ENCODE assay signal across 10 cellular contexts in genomic region chr3:186772281-186772885, GRCh38. TPM values are rescaled to one million over a fixed set of nuclear protein-coding genes. Genes with fewer than 3 reads are reported as not detected.
DNase-seq lines count a peak whose midpoint lies in the region; ATAC-seq and TF ChIP-seq lines count a peak whose summit lies in the region.
"Had no signal": no experiment of that assay in that cellular context is flagged by ENCODE, and none has a peak within 500 bp of the region (broad histone marks: within the 10 kb centered on the region; RNA-seq: fewer than 3 reads in every experiment).

No MANE protein-coding gene starts in this region.

- TF ChIP-seq CTCF in left lung (IDR thresholded peaks at IDR 0.05) (no peak), testis (IDR thresholded peaks at IDR 0.05) (no peak), omental fat pad (IDR thresholded peaks at IDR 0.05) (no peak)

- H3K27ac ChIP-seq in left lung (peak overlapping the region; percentile 26 to 71), testis (peak overlapping the region; percentile 2 to 71)
- H3K27ac ChIP-seq: cardiac muscle cell had no signal

- no peaks in the 10 kb centered on the region for H3K36me3 ChIP-seq in left lung
- H3K36me3 ChIP-seq in testis (ENCODE audit: low read depth, missing control alignments): no peaks in the 10 kb centered on the region
- H3K36me3 ChIP-seq: cardiac muscle cell had no signal

- peak; percentile 20 for DNase-seq in stimulated activated CD4-positive, alpha-beta T cell treated with anti-CD3 and anti-CD28 coated beads, Interleukin-12 subunit alpha, Interleukin-12 subunit beta, amount 100 ng/mL, for 4 hours
- no peak for DNase-seq in stimulated activated CD4-positive, alpha-beta T cell treated with anti-CD3 and anti-CD28 coated beads, Interleukin-4, amount 100 ng/mL, for 24 hours
- peak; percentile 25 for DNase-seq in activated naive CD8-positive, alpha-beta T cell treated with anti-CD3 and anti-CD28 coated beads for 36 hours
- no peak for DNase-seq in left lung
- DNase-seq in testis: no peak
- DNase-seq in omental fat pad (ENCODE audit: low spot score): no peak
- no peak for DNase-seq in NCI-H2081 treated with DMSO at 0.1 percent for 48 hours (lab: John Stamatoyannopoulos, UW)

- H3K9me3 ChIP-seq in left lung (no peaks in the 10 kb centered on the region), testis (no peaks in the 10 kb centered on the region)

- peaks cover 0 to 16% of the 10 kb centered on the region in 2 donors for H3K4me1 ChIP-seq in left lung
- H3K4me1 ChIP-seq in testis: no peaks in the 10 kb centered on the region

- WGBS in testis, 2 donors: 5 to 6% methylated on average over 35 of the region's 35 CpGs

- H3K27ac Mint-ChIP-seq in activated naive CD8-positive, alpha-beta T cell treated with anti-CD3 and anti-CD28 coated beads for 36 hours: peak overlapping the region; percentile 92

- H3K4me3 ChIP-seq in left lung (peak overlapping the region; percentile 46 to 51), testis (peak overlapping the region; percentile 46 to 53)
- H3K4me3 ChIP-seq: cardiac muscle cell had no signal

- peak overlapping the region; percentile 85 for H3K4me3 Mint-ChIP-seq in activated naive CD8-positive, alpha-beta T cell treated with anti-CD3 and anti-CD28 coated beads for 36 hours

- peaks cover 12% of the 10 kb centered on the region for H3K4me1 Mint-ChIP-seq in activated naive CD8-positive, alpha-beta T cell treated with anti-CD3 and anti-CD28 coated beads for 36 hours

- intact Hi-C loops in left lung (cut with DNase I) (no loop called here), testis (cut with DNase I; ENCODE audit: low total_unique reads) (no loop called here)

- peaks cover 2% of the 10 kb centered on the region for H3K36me3 Mint-ChIP-seq in activated naive CD8-positive, alpha-beta T cell treated with anti-CD3 and anti-CD28 coated beads for 36 hours

- H3K9me3 Mint-ChIP-seq in activated naive CD8-positive, alpha-beta T cell treated with anti-CD3 and anti-CD28 coated beads for 36 hours: peaks cover 1% of the 10 kb centered on the region

- H3K27me3 Mint-ChIP-seq in activated naive CD8-positive, alpha-beta T cell treated with anti-CD3 and anti-CD28 coated beads for 36 hours: no peaks in the 10 kb centered on the region

- ATAC-seq in HG03064 (IDR thresholded peaks at IDR 0.05; ENCODE audit: low read depth, unreplicated experiment): peak; percentile 28
- peak; percentile 29 for ATAC-seq in left lung
- no peak for ATAC-seq in omental fat pad (ENCODE audit: low FRiP score)

- TF ChIP-seq POLR2A in testis (IDR thresholded peaks at IDR 0.05): no peak

- H3K27me3 ChIP-seq in left lung: peaks cover 5 to 17% of the 10 kb centered on the region in 2 donors
- no peaks in the 10 kb centered on the region for H3K27me3 ChIP-seq in testis
- H3K27me3 ChIP-seq: cardiac muscle cell had no signal

RNA-seq across cellular contexts. Expression of gene EIF4A2, which starts 11.0 kb away (rescaled TPM):
- total RNA-seq in activated naive CD8-positive, alpha-beta T cell treated with anti-CD3 and anti-CD28 coated beads for 36 hours: 100 to 1,000 TPM; 446 to 480 TPM
- total RNA-seq in left lung (100 to 1,000 TPM; 344 to 435 TPM), testis (100 to 1,000 TPM; 275 to 283 TPM), omental fat pad (100 to 1,000 TPM; 315 to 515 (median 413) TPM)
- polyA plus RNA-seq in testis (ENCODE audit: insufficient read depth, low read depth, low replicate concordance): 357 TPM

RNA-seq across cellular contexts. Expression of gene RFC4, which starts 33.9 kb away (rescaled TPM):
- total RNA-seq in activated naive CD8-positive, alpha-beta T cell treated with anti-CD3 and anti-CD28 coated beads for 36 hours: 100 to 1,000 TPM; 121 to 136 TPM
- 10 to 100 TPM; 12.9 to 21.1 TPM for total RNA-seq in left lung
- 10 to 100 TPM; 25.1 to 26.2 TPM for total RNA-seq in testis
- polyA plus RNA-seq in testis (ENCODE audit: insufficient read depth, low read depth, low replicate concordance): 30.1 TPM
- 10 to 100 TPM in 2 of 4 donors, 1 to 10 TPM in 2; 6.1 to 10.7 (median 9.4) TPM for total RNA-seq in omental fat pad

RNA-seq across cellular contexts. Expression of gene KNG1, which starts 55.2 kb away (rescaled TPM):
- not detected for total RNA-seq in activated naive CD8-positive, alpha-beta T cell treated with anti-CD3 and anti-CD28 coated beads for 36 hours
- not detected for total RNA-seq in left lung
- total RNA-seq in testis: under 1 TPM; 0.31 to 0.43 TPM
- polyA plus RNA-seq in testis (ENCODE audit: insufficient read depth, low read depth, low replicate concordance): 0.34 TPM
- total RNA-seq in omental fat pad: under 1 TPM in 1 of 4 donors, not detected in 3; 0.09 TPM
- total RNA-seq: cardiac muscle cell, temporal lobe had no signal
- polyA plus RNA-seq: cardiac muscle cell had no signal

Comparison
In these comparisons a context has a peak if more than half of its experiments do, and no peak if none do; other contexts are left out.
1. DNase-seq: peak in stimulated activated CD4-positive, alpha-beta T cell treated with anti-CD3 and anti-CD28 coated beads, Interleukin-12 subunit alpha, Interleukin-12 subunit beta, amount 100 ng/mL, for 4 hours (single experiment) and activated naive CD8-positive, alpha-beta T cell treated with anti-CD3 and anti-CD28 coated beads for 36 hours (single experiment); none in stimulated activated CD4-positive, alpha-beta T cell treated with anti-CD3 and anti-CD28 coated beads, Interleukin-4, amount 100 ng/mL, for 24 hours (single experiment), left lung (0 of 2), testis (single experiment), omental fat pad (single experiment) and NCI-H2081 treated with DMSO at 0.1 percent for 48 hours (single experiment).
2. RNA of gene RFC4, which starts 33.9 kb away (total RNA-seq): 121 to 136 TPM in activated naive CD8-positive, alpha-beta T cell treated with anti-CD3 and anti-CD28 coated beads for 36 hours; 25.1 to 26.2 TPM in testis, 12.9 to 21.1 TPM in left lung and 6.1 to 10.7 TPM in omental fat pad; every median in the first group is over 4 times any median in the second.